In the genomic region with DNA sequence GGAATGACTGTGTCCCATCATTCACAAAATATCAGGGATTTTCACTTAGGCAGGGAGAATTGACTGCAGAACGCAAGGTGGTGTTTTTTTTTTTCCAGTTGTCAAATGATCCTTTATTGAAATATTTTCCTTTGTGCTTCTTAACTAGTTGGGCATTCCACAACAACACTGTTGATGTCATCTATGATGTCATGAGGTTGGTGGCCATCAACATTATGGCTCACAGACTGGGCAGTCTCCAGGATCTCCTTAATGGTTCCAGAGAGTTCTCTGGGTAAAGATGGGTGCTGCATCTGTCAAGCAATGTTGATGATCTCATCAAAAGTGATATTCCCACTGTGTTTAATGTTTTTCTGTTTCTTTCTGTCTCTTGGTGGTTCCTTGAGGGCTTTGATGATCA, we compare ENCODE assay signal across 7 cellular contexts.
"Had no signal": no experiment of that assay in that cellular context is flagged by ENCODE, and none has a peak within 500 bp of the region (broad histone marks: within the 10 kb centered on the region; RNA-seq: fewer than 3 reads in every experiment).

No MANE protein-coding gene starts in this region.

- H3K27ac ChIP-seq: HL-60, KMS-11 had no signal

- H3K4me2 ChIP-seq: KMS-11 had no signal

- FAIRE-seq: HTR-8/SVneo, K562 had no signal

- H3K9ac ChIP-seq: KMS-11 had no signal

- ATAC-seq: K562 had no signal

- DNase-seq: IMR-90, KBM-7, KG1 had no signal

- H3K4me3 ChIP-seq: K562 had no signal
